Comparison of ENCODE assay signal across 8 cellular contexts in the genomic region with DNA sequence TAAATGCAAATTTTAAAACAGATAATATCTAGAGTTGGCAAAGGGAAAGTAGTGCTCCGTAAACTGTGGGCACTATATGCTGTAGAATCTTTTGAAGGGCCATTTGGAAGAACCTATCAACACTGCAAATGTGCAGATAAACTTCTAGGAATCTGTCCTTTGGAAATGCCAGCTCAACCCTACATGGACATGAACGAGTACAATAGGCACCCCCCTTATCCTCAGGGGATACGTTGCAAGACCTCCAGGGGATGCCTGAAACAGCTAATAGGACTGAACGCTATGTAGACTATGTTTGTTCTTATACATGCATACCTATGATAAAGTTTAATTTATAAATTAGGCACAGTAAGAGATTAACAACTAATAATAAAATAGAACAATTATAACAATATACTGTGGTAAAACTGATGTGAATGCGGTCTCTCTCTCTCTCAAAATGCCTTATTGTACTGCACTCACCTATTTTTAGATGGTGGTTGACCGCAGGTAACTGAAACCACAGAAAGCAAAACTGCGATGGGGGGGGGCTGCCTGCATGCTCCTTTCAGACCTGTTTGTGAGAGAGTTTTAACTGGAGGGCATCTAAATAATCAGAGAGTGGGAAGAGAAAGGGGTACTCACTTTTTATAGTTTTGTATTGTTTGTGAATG. TPM values are rescaled to one million over a fixed set of nuclear protein-coding genes. Genes with fewer than 3 reads are reported as not detected.
DNase-seq lines count a peak whose midpoint lies in the region; ATAC-seq lines count a peak whose summit lies in the region.
"Not testable (repeated sequence)": the region's sequence is repeated elsewhere in the genome, so short reads cannot be mapped to it uniquely, and the experiment has no call there.

No MANE protein-coding gene starts in this region.

- H3K4me3 Mint-ChIP-seq in activated naive CD8-positive, alpha-beta T cell treated with anti-CD3 and anti-CD28 coated beads, Interleukin-2, amount 10 ng/mL, durations not matched to agents 7 days and 5 days: peak overlapping the region; percentile 78

- peak overlapping the region; percentile 78 for H3K27ac Mint-ChIP-seq in activated naive CD8-positive, alpha-beta T cell treated with anti-CD3 and anti-CD28 coated beads, Interleukin-2, amount 10 ng/mL, durations not matched to agents 7 days and 5 days

- peaks cover 58% of the 10 kb centered on the region for H3K4me1 Mint-ChIP-seq in activated naive CD8-positive, alpha-beta T cell treated with anti-CD3 and anti-CD28 coated beads, Interleukin-2, amount 10 ng/mL, durations not matched to agents 7 days and 5 days

- DNase-seq in KBM-7 (peak; percentile 75), SIG-M5 treated with dmso at 0.1 percent for 504 hours (lab: John Stamatoyannopoulos, UW; ENCODE audit: unreplicated experiment) (peak; percentile 50)
- peak; percentile 77 for DNase-seq in activated CD8-positive, alpha-beta memory T cell treated with anti-CD3 and anti-CD28 coated beads for 24 hours
- peak; percentile 56 for DNase-seq in activated naive CD8-positive, alpha-beta T cell treated with anti-CD3 and anti-CD28 coated beads, Interleukin-2, amount 10 ng/mL, durations not matched to agents 7 days and 5 days
- peak; percentile 82 for DNase-seq in stimulated activated CD4-positive, alpha-beta T cell treated with anti-CD3 and anti-CD28 coated beads, Interleukin-15, amount 100 ng/mL, for 24 hours

- H3K9me3 Mint-ChIP-seq in activated naive CD8-positive, alpha-beta T cell treated with anti-CD3 and anti-CD28 coated beads, Interleukin-2, amount 10 ng/mL, durations not matched to agents 7 days and 5 days: not testable (repeated sequence)

- H3K4me3 ChIP-seq in thymus (ENCODE audit: low read length): peak overlapping the region; percentile 23

- not testable (repeated sequence) for H3K27me3 ChIP-seq in thymus (ENCODE audit: control insufficient read depth, insufficient read depth)

- H3K4me1 ChIP-seq in thymus (ENCODE audit: control insufficient read depth, insufficient read depth, low read length): peaks cover 54% of the 10 kb centered on the region

- 5% methylated on average over 7 of the region's 7 CpGs for WGBS in thymus

- POLR2A ChIA-PET in activated naive CD8-positive, alpha-beta T cell treated with anti-CD3 and anti-CD28 coated beads, Interleukin-2, amount 10 ng/mL, durations not matched to agents 7 days and 5 days (lab: Charles Lee): interaction anchor here (1.1 to 1.3 kb wide), 2 partner anchors 9 to 59 kb away, joined by 3 to 4 read pairs; partner anchors contain the start of gene BLM

- ATAC-seq in GM18511 (IDR thresholded peaks at IDR 0.05; ENCODE audit: unreplicated experiment) (peak; percentile 45), HG02642 (IDR thresholded peaks at IDR 0.05; ENCODE audit: poor library complexity, unreplicated experiment) (peak; percentile 40)
- peak; percentile 15 for ATAC-seq in activated naive CD8-positive, alpha-beta T cell treated with anti-CD3 and anti-CD28 coated beads, Interleukin-2, amount 10 ng/mL, durations not matched to agents 7 days and 5 days (ENCODE audit: low read depth)

- not testable (repeated sequence) for H3K9me3 ChIP-seq in thymus (ENCODE audit: control insufficient read depth)

- H3K27me3 Mint-ChIP-seq in activated naive CD8-positive, alpha-beta T cell treated with anti-CD3 and anti-CD28 coated beads, Interleukin-2, amount 10 ng/mL, durations not matched to agents 7 days and 5 days: not testable (repeated sequence)

- in situ Hi-C loops in KBM-7 (cut with MboI; ENCODE audit: low pct_unique_long_range_greater_than_20kb, low sequenced_read_pairs): not testable (repeated sequence)

- H3K36me3 Mint-ChIP-seq in activated naive CD8-positive, alpha-beta T cell treated with anti-CD3 and anti-CD28 coated beads, Interleukin-2, amount 10 ng/mL, durations not matched to agents 7 days and 5 days: not testable (repeated sequence)

- H3K27ac ChIP-seq in thymus (ENCODE audit: low read depth): peak overlapping the region; percentile 18

- not testable (repeated sequence) for H3K36me3 ChIP-seq in thymus (ENCODE audit: control insufficient read depth, insufficient read depth)

RNA-seq across cellular contexts. Expression of gene BLM, which starts 59.5 kb away (rescaled TPM):
- total RNA-seq in activated naive CD8-positive, alpha-beta T cell treated with anti-CD3 and anti-CD28 coated beads, Interleukin-2, amount 10 ng/mL, durations not matched to agents 7 days and 5 days: 10 to 100 TPM; 36.6 to 41.0 TPM
- polyA plus RNA-seq in thymus: 13.2 TPM

Comparison
In these comparisons a context has a peak if more than half of its experiments do, and no peak if none do; other contexts are left out.
1. Peak in every context shown above with its lines: DNase-seq, ATAC-seq, H3K4me3 ChIP-seq and H3K27ac ChIP-seq.